1 cellular context compared by ENCODE assay signal in genomic region chr19:52638601-52639000, GRCh38.
TF ChIP-seq lines count a peak whose summit lies in the region.

No MANE protein-coding gene starts in this region.

TF ChIP-seq in SK-N-SH, 30 proteins besides CTCF, POLR2A, EP300 and RAD21 (continued from another document):
- no peak for TF ChIP-seq NFIC (IDR thresholded peaks at IDR 0.05; ENCODE audit: borderline replicate concordance)
- TF ChIP-seq GABPA (IDR thresholded peaks at IDR 0.05; ENCODE audit: low read depth) = no peak
- TF ChIP-seq FOXJ3 (CRISPR knock-in tag; IDR thresholded peaks at IDR 0.05) = no peak
- no peak for TF ChIP-seq RXRA (IDR thresholded peaks at IDR 0.05; ENCODE audit: borderline replicate concordance, low read depth)
- TF ChIP-seq JUND (IDR thresholded peaks at IDR 0.05) = no peak
- TF ChIP-seq TCF12 (IDR thresholded peaks at IDR 0.05) = no peak
